ENCODE assay signal across 5 cellular contexts in the genomic region with DNA sequence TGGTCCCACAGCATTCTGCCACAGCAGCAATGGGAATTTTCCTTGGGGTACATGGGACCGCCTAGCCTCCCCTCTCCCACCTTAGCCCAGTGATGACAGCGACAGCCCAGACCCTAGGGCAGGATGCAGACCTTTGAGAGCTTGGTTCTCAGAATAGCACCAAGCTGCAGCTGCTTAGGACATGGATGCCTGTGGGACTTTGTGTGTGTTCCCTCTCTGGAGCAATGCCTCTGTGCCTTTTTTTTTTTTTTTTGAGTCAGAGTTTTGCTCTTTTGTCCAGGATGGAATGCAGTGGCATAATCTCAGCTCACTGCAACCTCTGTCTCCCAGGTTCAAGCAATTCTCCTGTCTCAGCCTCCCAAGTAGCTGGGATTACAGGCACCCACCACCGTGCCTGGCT.
"Had no signal": no experiment of that assay in that cellular context is flagged by ENCODE, and none has a peak within 500 bp of the region (broad histone marks: within the 10 kb centered on the region; RNA-seq: fewer than 3 reads in every experiment).

No MANE protein-coding gene starts in this region.

- H2AFZ ChIP-seq: GM23248 had no signal

- H3K27ac ChIP-seq: GM23248 had no signal

- H3K4me3 ChIP-seq: GM23248 had no signal

- H3K9ac ChIP-seq: GM23248 had no signal

- DNase-seq: GM23248, GOT3, H9, HCEC 1CT, IMR-90 had no signal
